In genomic region chr6:125066964-125067363, GRCh38 we compare ENCODE assay signal across 1 cellular context.
TF ChIP-seq lines count a peak whose summit lies in the region.

No MANE protein-coding gene starts in this region.

TF ChIP-seq in IMR-90, 13 proteins besides CTCF, POLR2A, EP300 and RAD21 (continued from another document):
- TF ChIP-seq USF2 (IDR thresholded peaks at IDR 0.05; ENCODE audit: low read depth, low read length): no peak
